In genomic region chr5:35124932-35125331, GRCh38 we compare ENCODE assay signal across 28 cellular contexts.
DNase-seq lines count a peak whose midpoint lies in the region; ATAC-seq and FAIRE-seq lines count a peak whose summit lies in the region.
"Had no signal": no experiment of that assay in that cellular context is flagged by ENCODE, and none has a peak within 500 bp of the region (broad histone marks: within the 10 kb centered on the region; RNA-seq: fewer than 3 reads in every experiment).

No MANE protein-coding gene starts in this region.

- H3K27me3 Mint-ChIP-seq in activated CD4-positive, alpha-beta memory T cell treated with anti-CD3 and anti-CD28 coated beads for 36 hours: peaks cover 39% of the 10 kb centered on the region
- H3K27me3 Mint-ChIP-seq: CD4-positive, CD25-positive, alpha-beta regulatory T cell had no signal

- H3K36me3 Mint-ChIP-seq in activated CD4-positive, alpha-beta memory T cell treated with anti-CD3 and anti-CD28 coated beads for 36 hours: no peaks in the 10 kb centered on the region
- H3K36me3 Mint-ChIP-seq: CD4-positive, alpha-beta memory T cell; CD4-positive, CD25-positive, alpha-beta regulatory T cell; CD8-positive, alpha-beta memory T cell had no signal

- POLR2A ChIA-PET in activated CD4-positive, alpha-beta memory T cell treated with anti-CD3 and anti-CD28 coated beads for 36 hours (lab: Charles Lee): no interaction called here

- WGBS in small intestine, 3 donors: 10 to 58% (median 38%) methylated on average over 2 of the region's 2 CpGs

- H3K4me3 Mint-ChIP-seq in activated CD4-positive, alpha-beta memory T cell treated with anti-CD3 and anti-CD28 coated beads for 36 hours: no peak overlapping the region
- H3K4me3 Mint-ChIP-seq: CD14-positive monocyte; CD4-positive, alpha-beta memory T cell; CD4-positive, CD25-positive, alpha-beta regulatory T cell; CD8-positive, alpha-beta memory T cell had no signal

- H3K9me3 Mint-ChIP-seq in activated CD4-positive, alpha-beta memory T cell treated with anti-CD3 and anti-CD28 coated beads for 36 hours: no peaks in the 10 kb centered on the region
- H3K9me3 Mint-ChIP-seq: CD8-positive, alpha-beta memory T cell had no signal

- no peaks in the 10 kb centered on the region for H3K27me3 ChIP-seq in small intestine (ENCODE audit: control insufficient read depth in 2 of 2, insufficient read depth in 2 of 2, low read length in 2 of 2)
- H3K27me3 ChIP-seq in effector memory CD4-positive, alpha-beta T cell (replicated peaks; ENCODE audit: control insufficient read depth, insufficient read depth, low read length, poor library complexity, severe bottlenecking): peaks cover 5% of the 10 kb centered on the region
- H3K27me3 ChIP-seq: BE2C, BLaER1 had no signal

- H3K4me1 Mint-ChIP-seq in activated CD4-positive, alpha-beta memory T cell treated with anti-CD3 and anti-CD28 coated beads for 36 hours (ENCODE audit: low read depth): peaks cover 13% of the 10 kb centered on the region
- H3K4me1 Mint-ChIP-seq: CD4-positive, CD25-positive, alpha-beta regulatory T cell had no signal

- no peaks in the 10 kb centered on the region for H3K36me3 ChIP-seq in small intestine (ENCODE audit: control insufficient read depth in 2 of 2, insufficient read depth in 2 of 2, low read length in 2 of 2)
- H3K36me3 ChIP-seq in effector memory CD4-positive, alpha-beta T cell (ENCODE audit: control insufficient read depth, insufficient read depth, low read length): no peaks in the 10 kb centered on the region
- H3K36me3 ChIP-seq: BE2C, BLaER1 had no signal

- peaks cover 0 to 1% of the 10 kb centered on the region in 2 donors for H3K4me1 ChIP-seq in small intestine (ENCODE audit: control insufficient read depth in 2 of 2, insufficient read depth in 1 of 2, low read depth in 1 of 2, low read length in 1 of 2)
- no peaks in the 10 kb centered on the region for H3K4me1 ChIP-seq in effector memory CD4-positive, alpha-beta T cell (ENCODE audit: control insufficient read depth, insufficient read depth, low read length, poor library complexity, severe bottlenecking)
- H3K4me1 ChIP-seq: BE2C had no signal

- intact Hi-C loops in left colon (cut with DNase I, micrococcal nuclease): no loop called here
- intact Hi-C loops in activated CD4-positive, alpha-beta memory T cell treated with anti-CD3 and anti-CD28 coated beads for 36 hours (cut with micrococcal nuclease): no loop called here

- H3K27ac ChIP-seq in small intestine (ENCODE audit: low read depth in 1 of 2, low read length in 1 of 2): no peak overlapping the region
- no peak overlapping the region for H3K27ac ChIP-seq in effector memory CD4-positive, alpha-beta T cell (ENCODE audit: insufficient read depth, low read length, poor library complexity, severe bottlenecking)
- H3K27ac ChIP-seq: BLaER1 had no signal

- H3K27ac Mint-ChIP-seq in activated CD4-positive, alpha-beta memory T cell treated with anti-CD3 and anti-CD28 coated beads for 36 hours: no peak overlapping the region
- H3K27ac Mint-ChIP-seq: CD14-positive monocyte; CD4-positive, alpha-beta memory T cell; CD4-positive, CD25-positive, alpha-beta regulatory T cell; CD8-positive, alpha-beta memory T cell had no signal

- CTCF ChIA-PET in activated CD4-positive, alpha-beta memory T cell treated with anti-CD3 and anti-CD28 coated beads for 36 hours (lab: Charles Lee): no interaction called here

- DNase-seq in HT-29 (ENCODE audit: low spot score) (peak; percentile 61), HTR-8/SVneo (ENCODE audit: insufficient read length, low spot score) (no peak), left colon (no peak), small intestine (peak; percentile 59), nucleus accumbens (lab: John Stamatoyannopoulos, UW) (no peak)
- no peak for DNase-seq in effector memory CD4-positive, alpha-beta T cell
- no peak for DNase-seq in activated CD4-positive, alpha-beta memory T cell treated with anti-CD3 and anti-CD28 coated beads for 36 hours
- DNase-seq: 8988T; ACHN; BE2C; C1 segment of cervical spinal cord; CD4-positive, alpha-beta memory T cell; CD4-positive, CD25-positive, alpha-beta regulatory T cell; CD8-positive, alpha-beta memory T cell; COR-L47; DMS 273 treated with DMSO at 0.1 percent for 48 hours; DMS153; DMS53; DMS79; DND-41; EL; GDM1 had no signal

- no peaks in the 10 kb centered on the region for H3K9me3 ChIP-seq in small intestine (ENCODE audit: control insufficient read depth, low read depth)
- no peaks in the 10 kb centered on the region for H3K9me3 ChIP-seq in effector memory CD4-positive, alpha-beta T cell (ENCODE audit: control insufficient read depth, low read length)
- H3K9me3 ChIP-seq: BE2C, BLaER1 had no signal

- peak; percentile 74 for ATAC-seq in left colon
- ATAC-seq: GM12878 had no signal

- H3K4me3 ChIP-seq in small intestine (ENCODE audit: low read depth in 1 of 2, low read length in 2 of 2): no peak overlapping the region
- H3K4me3 ChIP-seq in effector memory CD4-positive, alpha-beta T cell (ENCODE audit: insufficient read depth, low read depth, low read length, poor library complexity, severe bottlenecking): no peak overlapping the region
- H3K4me3 ChIP-seq: BLaER1, GM12878 had no signal

- FAIRE-seq in HTR-8/SVneo (lab: Jason Lieb, UNC): peak; percentile 55
- no peak for FAIRE-seq in small intestine (lab: Jason Lieb, UNC)
- FAIRE-seq: A204.1, GM12878, GM12892, GM18507 had no signal

Comparison
In these comparisons a context has a peak if more than half of its experiments do, and no peak if none do; other contexts are left out.
1. DNase-seq: peak in HT-29 (single experiment) and small intestine (single experiment); none in HTR-8/SVneo (single experiment), left colon (0 of 2), effector memory CD4-positive, alpha-beta T cell (0 of 3), activated CD4-positive, alpha-beta memory T cell treated with anti-CD3 and anti-CD28 coated beads for 36 hours (single experiment) and nucleus accumbens (0 of 56).